In genomic region chr10:132884041-132884440, GRCh38 we compare ENCODE assay signal across 1 cellular context.
TF ChIP-seq lines count a peak whose summit lies in the region.

No MANE protein-coding gene starts in this region.

TF ChIP-seq in WTC11, 78 proteins besides CTCF, POLR2A, EP300 and RAD21 (continued from another document):
- TF ChIP-seq ZBTB43 (CRISPR knock-in tag; IDR thresholded peaks at IDR 0.05) = no peak
TF ChIP-seq in WTC11: peak in this region for 0.
